Comparison of ENCODE assay signal across 25 cellular contexts in genomic region chr1:227521782-227522181, GRCh38.
"Had no signal": no experiment of that assay in that cellular context is flagged by ENCODE, and none has a peak within 500 bp of the region (broad histone marks: within the 10 kb centered on the region; RNA-seq: fewer than 3 reads in every experiment).

No MANE protein-coding gene starts in this region.

- H3K27ac Mint-ChIP-seq: natural killer cell; stimulated activated naive B cell treated with anti-CD40 and anti-IgM and Interleukin-4, amounts not matched to agents 10 μg/mL and 1 μg/mL and 100 μg/mL, for 72 hours; stimulated activated naive CD8-positive, alpha-beta T cell treated with anti-CD3 and anti-CD28 coated beads, Interleukin-15, amount 100 ng/mL, for 72 hours had no signal

- ATAC-seq: left lobe of liver; natural killer cell; pancreas; sciatic nerve; stimulated activated naive B cell treated with anti-CD40 and anti-IgM and Interleukin-4, amounts not matched to agents 10 μg/mL and 1 μg/mL and 100 μg/mL, for 72 hours; stimulated activated naive CD8-positive, alpha-beta T cell treated with anti-CD3 and anti-CD28 coated beads, Interleukin-15, amount 100 ng/mL, for 72 hours; upper lobe of right lung had no signal

- H3K27me3 Mint-ChIP-seq: stimulated activated naive CD8-positive, alpha-beta T cell treated with anti-CD3 and anti-CD28 coated beads, Interleukin-15, amount 100 ng/mL, for 72 hours had no signal

- H3K27me3 ChIP-seq: dorsolateral prefrontal cortex, hepatocyte, pancreas, testis, tibial nerve, upper lobe of right lung had no signal

- H3K4me3 ChIP-seq: dorsolateral prefrontal cortex, hepatocyte, pancreas, prostate gland, skin epidermis, testis, tibial nerve, upper lobe of right lung had no signal

- H2AFZ ChIP-seq: hepatocyte had no signal

- H3K9me3 ChIP-seq: pancreas, prostate gland, testis had no signal

- H3K4me1 ChIP-seq: pancreas, prostate gland, testis, tibial nerve, upper lobe of right lung had no signal

- H3K4me1 Mint-ChIP-seq: natural killer cell; neural crest cell; stimulated activated naive B cell treated with anti-CD40 and anti-IgM and Interleukin-4, amounts not matched to agents 10 μg/mL and 1 μg/mL and 100 μg/mL, for 72 hours; stimulated activated naive CD8-positive, alpha-beta T cell treated with anti-CD3 and anti-CD28 coated beads, Interleukin-15, amount 100 ng/mL, for 72 hours had no signal

- H3K36me3 ChIP-seq: pancreas, prostate gland, tibial nerve, upper lobe of right lung had no signal

- H3K4me3 Mint-ChIP-seq: natural killer cell; neural crest cell; stimulated activated naive B cell treated with anti-CD40 and anti-IgM and Interleukin-4, amounts not matched to agents 10 μg/mL and 1 μg/mL and 100 μg/mL, for 72 hours; stimulated activated naive CD8-positive, alpha-beta T cell treated with anti-CD3 and anti-CD28 coated beads, Interleukin-15, amount 100 ng/mL, for 72 hours had no signal

- H3K4me2 ChIP-seq: hepatocyte had no signal

- H3K79me2 ChIP-seq: hepatocyte had no signal

- FAIRE-seq: islet of Langerhans, pancreas had no signal

- DNase-seq: cortex of kidney; dorsolateral prefrontal cortex; effector CD8-positive, alpha-beta T cell; foreskin melanocyte; head of caudate nucleus; kidney glomerular epithelial cell; mammary epithelial cell; natural killer cell; nucleus accumbens; pancreas; retina; stimulated activated CD4-positive, alpha-beta T cell treated with anti-CD3 and anti-CD28 coated beads, Interleukin-2, amount 100 ng/mL, for 24 hours; stimulated activated CD4-positive, alpha-beta T cell treated with anti-CD3 and anti-CD28 coated beads, Interleukin-4, amount 100 ng/mL, for 4 hours; stimulated activated naive B cell treated with anti-CD40 and anti-IgM and Interleukin-4, amounts not matched to agents 10 μg/mL and 1 μg/mL and 100 μg/mL, for 72 hours; stimulated activated naive CD8-positive, alpha-beta T cell treated with anti-CD3 and anti-CD28 coated beads, Interleukin-15, amount 100 ng/mL, for 72 hours; testis; upper lobe of right lung had no signal

- H3K27ac ChIP-seq: dorsolateral prefrontal cortex, hepatocyte, pancreas, prostate gland, skin epidermis, testis, tibial nerve, upper lobe of right lung had no signal
